ENCODE assay signal across 9 cellular contexts in the genomic region with DNA sequence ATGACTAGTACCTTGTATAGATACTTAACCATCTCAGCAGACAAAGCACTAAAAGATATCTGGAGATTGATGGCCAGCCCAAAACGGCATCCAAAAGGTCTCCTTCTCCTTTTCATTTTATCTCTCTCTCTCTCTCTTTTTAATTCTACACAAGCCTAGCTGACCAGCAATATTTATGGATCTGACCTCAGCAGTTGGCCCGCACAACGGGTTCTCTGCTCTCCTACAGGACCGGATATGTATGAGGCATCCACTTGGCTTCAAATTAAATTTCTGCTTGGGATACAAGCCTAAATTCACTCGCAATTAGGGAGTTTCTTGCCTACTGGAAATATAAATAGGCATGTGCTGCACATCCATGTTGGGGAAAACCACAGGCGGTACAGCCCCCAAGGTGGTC. TPM values are rescaled to one million over a fixed set of nuclear protein-coding genes. Genes with fewer than 3 reads are reported as not detected.
"Had no signal": no experiment of that assay in that cellular context is flagged by ENCODE, and none has a peak within 500 bp of the region (broad histone marks: within the 10 kb centered on the region; RNA-seq: fewer than 3 reads in every experiment).

No MANE protein-coding gene starts in this region.

- ATAC-seq: HepG2 had no signal

- H3K4me3 ChIP-seq: K562 had no signal

- H3K4me2 ChIP-seq: KMS-11 had no signal

- H3K9ac ChIP-seq: KMS-11 had no signal

- H3K27ac ChIP-seq: HL-60, KMS-11 had no signal

- DNase-seq: IMR-90, KBM-7, KG1 had no signal

RNA-seq across cellular contexts. Expression of a gene that starts 22.5 kb away (rescaled TPM):
- total RNA-seq: HT-29, IMR-90 had no signal
- polyA plus RNA-seq: IgD-negative memory B cell, IMR-90 had no signal

RNA-seq across cellular contexts. Expression of a gene that starts 58.1 kb away (rescaled TPM):
- total RNA-seq: HepG2, HT-29, IMR-90, K562 had no signal
- polyA plus RNA-seq: HepG2, IgD-negative memory B cell, IMR-90, K562 had no signal
